In the genomic region with DNA sequence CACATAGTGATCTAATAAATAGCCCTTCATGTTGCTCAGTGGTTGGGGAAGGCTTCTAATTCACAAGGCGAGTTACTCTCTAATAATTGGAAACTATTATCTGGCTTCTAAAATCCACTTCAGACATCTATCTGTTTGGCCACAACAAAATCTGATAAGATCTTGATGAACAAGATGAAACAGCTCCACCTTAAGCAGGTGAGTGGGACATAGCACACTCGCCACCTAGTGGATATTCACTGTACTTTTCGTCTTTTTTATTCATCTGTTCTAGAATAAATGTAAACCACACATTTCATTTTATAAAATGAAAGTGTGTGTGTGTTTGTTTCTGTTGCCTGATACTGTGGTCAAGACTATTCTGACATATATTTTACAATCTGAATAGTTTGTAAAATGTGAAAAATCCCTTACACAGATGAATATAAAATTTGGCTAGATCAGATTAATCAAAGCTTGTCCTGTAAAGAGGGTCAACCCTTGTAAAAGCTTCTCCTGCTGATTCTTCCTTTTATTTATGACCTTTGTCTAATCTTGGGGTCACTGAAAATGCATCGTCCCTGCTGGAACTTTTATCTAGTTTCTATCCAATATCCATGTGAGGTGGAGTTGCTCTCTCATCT, we compare ENCODE assay signal across 9 cellular contexts. TPM values are rescaled to one million over a fixed set of nuclear protein-coding genes. Genes with fewer than 3 reads are reported as not detected.
DNase-seq lines count a peak whose midpoint lies in the region; ATAC-seq and TF ChIP-seq lines count a peak whose summit lies in the region.
"Had no signal": no experiment of that assay in that cellular context is flagged by ENCODE, and none has a peak within 500 bp of the region (broad histone marks: within the 10 kb centered on the region; RNA-seq: fewer than 3 reads in every experiment).

No MANE protein-coding gene starts in this region.

- TF ChIP-seq CTCF in ascending aorta (IDR thresholded peaks at IDR 0.05), result peak in 2 of 3 experiments; percentile 14 to 37

- no peaks in the 10 kb centered on the region for H3K36me3 ChIP-seq in ascending aorta

- no peaks in the 10 kb centered on the region for H3K4me1 ChIP-seq in ascending aorta

- peak; percentile 95 for ATAC-seq in GM18868 (IDR thresholded peaks at IDR 0.05; ENCODE audit: unreplicated experiment)
- ATAC-seq in HG02973 (IDR thresholded peaks at IDR 0.05; ENCODE audit: unreplicated experiment), result peak; percentile 94

- intact Hi-C loops in ascending aorta (cut with DNase I), result no loop called here

- no peaks in the 10 kb centered on the region for H3K27me3 ChIP-seq in ascending aorta

- DNase-seq in CD1c-positive myeloid dendritic cell (ENCODE audit: extremely low spot score) (peak; percentile 11), NCI-H187 (lab: John Stamatoyannopoulos, UW) (peak; percentile 19 to 40), ascending aorta (ENCODE audit: low spot score in 2 of 2) (no peak), left kidney (ENCODE audit: low read depth, low spot score) (peak; percentile 57), EL (no peak), foreskin melanocyte (no peak)

- no peaks in the 10 kb centered on the region for H3K9me3 ChIP-seq in ascending aorta

- H3K4me3 ChIP-seq in ascending aorta, result no peak overlapping the region

- H3K27ac ChIP-seq in ascending aorta, result no peak overlapping the region

RNA-seq across cellular contexts. Expression of gene CNTNAP2, which starts 26.5 kb away (rescaled TPM):
- not detected for total RNA-seq in ascending aorta
- total RNA-seq: LHCN-M2 had no signal

Comparison
In these comparisons a context has a peak if more than half of its experiments do, and no peak if none do; other contexts are left out.
1. DNase-seq: peak in CD1c-positive myeloid dendritic cell (single experiment), NCI-H187 (2 of 2) and left kidney (single experiment); none in ascending aorta (0 of 2), EL (single experiment) and foreskin melanocyte (single experiment).